In genomic region chr16:58325941-58326340, GRCh38 we compare ENCODE assay signal across 22 cellular contexts. TPM values are rescaled to one million over a fixed set of nuclear protein-coding genes. Genes with fewer than 3 reads are reported as not detected.
DNase-seq lines count a peak whose midpoint lies in the region; ATAC-seq and TF ChIP-seq lines count a peak whose summit lies in the region.
"Had no signal": no experiment of that assay in that cellular context is flagged by ENCODE, and none has a peak within 500 bp of the region (broad histone marks: within the 10 kb centered on the region; RNA-seq: fewer than 3 reads in every experiment).

No MANE protein-coding gene starts in this region.

- H3K36me3 Mint-ChIP-seq in activated T-cell treated with anti-CD3 and anti-CD28 coated beads, Interleukin-2, amount 50 U/mL, for 72 hours (ENCODE audit: insufficient read depth in 2 of 2), result no peaks in the 10 kb centered on the region
- H3K36me3 Mint-ChIP-seq: CD4-positive, CD25-positive, alpha-beta regulatory T cell; CD8-positive, alpha-beta T cell had no signal

- intact Hi-C loops in left ventricle myocardium inferior (cut with micrococcal nuclease), result no loop called here
- intact Hi-C loops in cardiac septum (cut with DNase I), result loop anchor here (10.0 kb wide), 1 partner anchor 301 kb away; the partner anchor contains the start of gene MMP15

- no peaks in the 10 kb centered on the region for H3K9me3 Mint-ChIP-seq in activated T-cell treated with anti-CD3 and anti-CD28 coated beads, Interleukin-2, amount 50 U/mL, for 72 hours
- H3K9me3 Mint-ChIP-seq: CD8-positive, alpha-beta T cell; GM23338; HFFc6 had no signal

- peaks cover 32% of the 10 kb centered on the region for H3K4me1 ChIP-seq in left ventricle myocardium inferior
- H3K4me1 ChIP-seq: Caco-2, HAP-1 had no signal

- H3K36me3 ChIP-seq in left ventricle myocardium inferior, result no peaks in the 10 kb centered on the region
- H3K36me3 ChIP-seq: BLaER1, HAP-1 had no signal

- no peak overlapping the region for H3K4me3 ChIP-seq in left ventricle myocardium inferior
- H3K4me3 ChIP-seq: BLaER1, GM23338, HAP-1 had no signal

- DNase-seq in left ventricle myocardium inferior (no peak), cardiac septum (ENCODE audit: low spot score) (no peak), DMS 273 treated with DMSO at 0.1 percent for 48 hours (lab: John Stamatoyannopoulos, UW) (peak; percentile 10), middle frontal gyrus (ENCODE audit: extremely low spot score, low spot score) (peak; percentile 40), Ammon's horn (ENCODE audit: low spot score) (no peak)
- DNase-seq in activated T-cell treated with anti-CD3 and anti-CD28 coated beads, Interleukin-2, amount 50 U/mL, for 72 hours, result no peak
- DNase-seq: Caco-2; CD4-positive, CD25-positive, alpha-beta regulatory T cell; CD8-positive, alpha-beta T cell; DMS53; DMS79 treated with DMSO at 0.1 percent for 48 hours; GF-D8; HFFc6 had no signal

- TF ChIP-seq CTCF in left ventricle myocardium inferior (IDR thresholded peaks at IDR 0.05; ENCODE audit: borderline replicate concordance), result no peak

- no peaks in the 10 kb centered on the region for H3K4me1 Mint-ChIP-seq in activated T-cell treated with anti-CD3 and anti-CD28 coated beads, Interleukin-2, amount 50 U/mL, for 72 hours (ENCODE audit: low read depth)
- H3K4me1 Mint-ChIP-seq: B cell; CD4-positive, CD25-positive, alpha-beta regulatory T cell had no signal

- ATAC-seq in activated T-cell treated with anti-CD3 and anti-CD28 coated beads, Interleukin-2, amount 50 U/mL, for 72 hours (replicated peaks in 1 of 2), result no peak
- ATAC-seq: CD8-positive, alpha-beta T cell; GM23338 had no signal

- H3K27ac Mint-ChIP-seq in activated T-cell treated with anti-CD3 and anti-CD28 coated beads, Interleukin-2, amount 50 U/mL, for 72 hours, result no peak overlapping the region
- H3K27ac Mint-ChIP-seq: B cell; CD4-positive, CD25-positive, alpha-beta regulatory T cell; CD8-positive, alpha-beta T cell; GM23338; HFFc6 had no signal

- H3K27ac ChIP-seq in left ventricle myocardium inferior (replicated peaks), result peak overlapping the region; percentile 43
- H3K27ac ChIP-seq: BLaER1, C4-2B had no signal

- no peaks in the 10 kb centered on the region for H3K27me3 ChIP-seq in left ventricle myocardium inferior (ENCODE audit: low read depth)
- H3K27me3 ChIP-seq: BLaER1 had no signal

- H3K9me3 ChIP-seq in left ventricle myocardium inferior (replicated peaks), result no peaks in the 10 kb centered on the region
- H3K9me3 ChIP-seq: BLaER1, Caco-2, HAP-1 had no signal

- peaks cover 21% of the 10 kb centered on the region for H3K27me3 Mint-ChIP-seq in activated T-cell treated with anti-CD3 and anti-CD28 coated beads, Interleukin-2, amount 50 U/mL, for 72 hours (ENCODE audit: low read depth)
- H3K27me3 Mint-ChIP-seq: CD4-positive, CD25-positive, alpha-beta regulatory T cell had no signal

- no peak overlapping the region for H3K4me3 Mint-ChIP-seq in activated T-cell treated with anti-CD3 and anti-CD28 coated beads, Interleukin-2, amount 50 U/mL, for 72 hours
- H3K4me3 Mint-ChIP-seq: B cell; CD4-positive, CD25-positive, alpha-beta regulatory T cell; CD8-positive, alpha-beta T cell; GM23338; HFFc6 had no signal

RNA-seq across cellular contexts. Expression of gene PRSS54, which starts 31.1 kb away (rescaled TPM):
- total RNA-seq in left ventricle myocardium inferior (not detected), cardiac septum (not detected)
- total RNA-seq in activated T-cell treated with anti-CD3 and anti-CD28 coated beads, Interleukin-2, amount 50 U/mL, for 72 hours, result not detected
- total RNA-seq: A172; A673; B cell; Caco-2; CD4-positive, CD25-positive, alpha-beta regulatory T cell; CD8-positive, alpha-beta T cell; Daoy; G401; GM23338; HFFc6 had no signal

Comparison
In these comparisons a context has a peak if more than half of its experiments do, and no peak if none do; other contexts are left out.
1. DNase-seq: peak in DMS 273 treated with DMSO at 0.1 percent for 48 hours (single experiment) and middle frontal gyrus (single experiment); none in left ventricle myocardium inferior (single experiment), cardiac septum (single experiment), activated T-cell treated with anti-CD3 and anti-CD28 coated beads, Interleukin-2, amount 50 U/mL, for 72 hours (0 of 2) and Ammon's horn (single experiment).